In genomic region chr4:186948361-186949291, GRCh38 we compare ENCODE assay signal across 12 cellular contexts.
DNase-seq lines count a peak whose midpoint lies in the region; ATAC-seq and TF ChIP-seq lines count a peak whose summit lies in the region.
"Had no signal": no experiment of that assay in that cellular context is flagged by ENCODE, and none has a peak within 500 bp of the region (broad histone marks: within the 10 kb centered on the region; RNA-seq: fewer than 3 reads in every experiment).

No MANE protein-coding gene starts in this region.

- no peaks in the 10 kb centered on the region for H3F3A ChIP-seq in MM.1S (ENCODE audit: insufficient read depth, low read length)

- no peak overlapping the region for H3K9ac ChIP-seq in MM.1S (ENCODE audit: low read length)
- H3K9ac ChIP-seq: KMS-11 had no signal

- H3K4me1 ChIP-seq in mesodermal cell (ENCODE audit: control insufficient read depth, insufficient read depth, low read length, poor library complexity, severe bottlenecking), result peaks cover 35% of the 10 kb centered on the region
- H3K4me1 ChIP-seq in MM.1S (ENCODE audit: low read length), result no peaks in the 10 kb centered on the region

- peak overlapping the region; percentile 66 for H3K27ac ChIP-seq in brain microvascular endothelial cell
- peak overlapping the region; percentile 83 for H3K27ac ChIP-seq in mesodermal cell (ENCODE audit: low read depth, low read length, severe bottlenecking)
- H3K27ac ChIP-seq in MM.1S (ENCODE audit: low read length), result no peak overlapping the region
- H3K27ac ChIP-seq: KMS-11 had no signal

- no peaks in the 10 kb centered on the region for H3K79me2 ChIP-seq in MM.1S (ENCODE audit: low read length)

- DNase-seq in AG09309 (ENCODE audit: low read depth) (no peak), Kasumi-1 (lab: John Stamatoyannopoulos, UW) (peak; percentile 7 to 17), brain microvascular endothelial cell (peak; percentile 75), head of caudate nucleus (no peak), MM.1S (no peak), mesenteric fat pad (ENCODE audit: low spot score) (no peak)
- DNase-seq: activated naive CD8-positive, alpha-beta T cell treated with anti-CD3 and anti-CD28 coated beads, Interleukin-2, amount 10 ng/mL, durations not matched to agents 7 days and 5 days; immature natural killer cell; stimulated activated CD4-positive, alpha-beta T cell treated with anti-CD3 and anti-CD28 coated beads, Interleukin-2, amount 100 ng/mL, for 48 hours had no signal

- in situ Hi-C loops in brain microvascular endothelial cell (cut with HindIII; ENCODE audit: low pct_ligation_motif_present, low sequenced_read_pairs), result loop anchor here (25.0 kb wide), 1 partner anchor 211 kb away; no protein-coding TSS in a partner anchor

- H3K9me3 ChIP-seq in mesodermal cell (ENCODE audit: control insufficient read depth, low read length) (no peaks in the 10 kb centered on the region), MM.1S (replicated peaks; ENCODE audit: insufficient read depth, low read length) (no peaks in the 10 kb centered on the region)

- no peak for ATAC-seq in GM21515 (IDR thresholded peaks at IDR 0.05; ENCODE audit: unreplicated experiment)

- WGBS in mesodermal cell (ENCODE audit: insufficient coverage in 2 of 2), 2 experiments, result 32 to 35% methylated on average over 9 of the region's 16 CpGs

- intact Hi-C loops in head of caudate nucleus (cut with DNase I), result no loop called here

- H2AFZ ChIP-seq in MM.1S (ENCODE audit: low read length), result no peak overlapping the region

- no peaks in the 10 kb centered on the region for H3K27me3 ChIP-seq in brain microvascular endothelial cell (replicated peaks)
- no peaks in the 10 kb centered on the region for H3K27me3 ChIP-seq in MM.1S (replicated peaks; ENCODE audit: insufficient read depth, low read length)

- TF ChIP-seq CTCF in AG09309 (IDR thresholded peaks at IDR 0.05; ENCODE audit: control insufficient read depth, insufficient read depth, low read depth, low read length, missing control alignments), result peak; percentile 57
- peak; percentile 85 for TF ChIP-seq CTCF in brain microvascular endothelial cell (IDR thresholded peaks at IDR 0.05; ENCODE audit: low read depth, low read length, missing control alignments)
- no peak for TF ChIP-seq CTCF in MM.1S (IDR thresholded peaks at IDR 0.05; ENCODE audit: low read length)

- H3K4me3 ChIP-seq in AG09309 (ENCODE audit: control insufficient read depth, low read depth, low read length) (no peak overlapping the region), brain microvascular endothelial cell (ENCODE audit: low read depth, low read length) (no peak overlapping the region), mesodermal cell (ENCODE audit: extremely low read depth, insufficient read depth, low read length, poor library complexity, severe bottlenecking) (no peak overlapping the region), MM.1S (ENCODE audit: low read length) (no peak overlapping the region)

- no peaks in the 10 kb centered on the region for H3K36me3 ChIP-seq in brain microvascular endothelial cell (replicated peaks)
- H3K36me3 ChIP-seq in mesodermal cell (ENCODE audit: control insufficient read depth, insufficient read depth, low read length), result no peaks in the 10 kb centered on the region
- no peaks in the 10 kb centered on the region for H3K36me3 ChIP-seq in MM.1S (replicated peaks; ENCODE audit: insufficient read depth, low read length)

- H3K9me2 ChIP-seq in MM.1S (replicated peaks; ENCODE audit: insufficient read depth, low read length), result no peaks in the 10 kb centered on the region

- H4K20me1 ChIP-seq in MM.1S (ENCODE audit: insufficient read depth, low read length), result no peaks in the 10 kb centered on the region

- no peak overlapping the region for H3K4me2 ChIP-seq in MM.1S (ENCODE audit: low read depth, low read length)
- H3K4me2 ChIP-seq: KMS-11 had no signal

Comparison
In these comparisons a context has a peak if more than half of its experiments do, and no peak if none do; other contexts are left out.
1. DNase-seq: peak in Kasumi-1 (2 of 2) and brain microvascular endothelial cell (single experiment); none in AG09309 (single experiment), head of caudate nucleus (0 of 42), MM.1S (single experiment) and mesenteric fat pad (single experiment).